31 cellular contexts compared by ENCODE assay signal in the genomic region with DNA sequence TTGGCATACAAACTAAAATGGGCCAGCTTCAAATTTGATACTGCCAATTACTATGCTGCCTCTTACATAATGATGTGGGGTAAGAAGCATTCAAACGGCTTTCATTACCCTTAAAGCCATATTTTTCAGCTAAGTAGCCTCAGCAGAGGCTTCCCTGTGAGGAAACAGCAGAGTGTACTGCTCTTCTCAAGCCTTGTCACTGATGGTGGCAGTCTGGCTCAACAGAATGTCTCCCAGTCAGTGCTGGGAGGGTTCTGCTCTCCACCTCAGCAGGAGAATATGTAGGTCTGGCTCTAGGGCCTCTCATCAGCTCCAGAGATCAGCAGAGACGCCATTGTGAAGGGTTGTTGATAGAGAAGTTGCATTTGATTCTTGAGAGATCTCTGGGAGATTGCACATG.
"Had no signal": no experiment of that assay in that cellular context is flagged by ENCODE, and none has a peak within 500 bp of the region (broad histone marks: within the 10 kb centered on the region; RNA-seq: fewer than 3 reads in every experiment).

No MANE protein-coding gene starts in this region.

- H3K9me3 ChIP-seq: adrenal gland, breast epithelium, colonic mucosa, esophagus squamous epithelium, gastrocnemius medialis, heart left ventricle had no signal

- H3K4me3 ChIP-seq: adrenal gland, breast epithelium, cardiac muscle cell, colonic mucosa, esophagus squamous epithelium, gastrocnemius medialis, heart left ventricle had no signal

- H3K27me3 ChIP-seq: cardiac muscle cell, colonic mucosa, foreskin keratinocyte had no signal

- ATAC-seq: activated CD4-positive, alpha-beta T cell treated with anti-CD3 and anti-CD28 coated beads for 36 hours; activated CD8-positive, alpha-beta memory T cell treated with anti-CD3 and anti-CD28 coated beads, Interleukin-2, amount 10 ng/mL, durations not matched to agents 7 days and 5 days; activated CD8-positive, alpha-beta T cell treated with anti-CD3 and anti-CD28 coated beads, Interleukin-2, amount 10 ng/mL, durations not matched to agents 7 days and 5 days; activated naive CD8-positive, alpha-beta T cell treated with anti-CD3 and anti-CD28 coated beads, Interleukin-2, amount 50 U/mL, for 24 hours; foreskin keratinocyte; gastrocnemius medialis; heart left ventricle had no signal

- H3K4me1 ChIP-seq: adrenal gland, breast epithelium, colonic mucosa, esophagus squamous epithelium, foreskin keratinocyte, gastrocnemius medialis, heart left ventricle had no signal

- DNase-seq: activated CD4-positive, alpha-beta memory T cell treated with anti-CD3 and anti-CD28 coated beads for 36 hours; activated CD4-positive, alpha-beta T cell treated with anti-CD3 and anti-CD28 coated beads for 36 hours; activated CD4-positive, alpha-beta T cell treated with anti-CD3 and anti-CD28 coated beads, Interleukin-2, amount 10 ng/mL, durations not matched to agents 24 days and 14 days; activated CD4-positive, CD25-positive, alpha-beta regulatory T cell; activated CD4-positive, CD25-positive, alpha-beta regulatory T cell treated with anti-CD3 and anti-CD28 coated beads, Interleukin-2, amount 50 U/mL, for 72 hours; activated CD8-positive, alpha-beta memory T cell treated with anti-CD3 and anti-CD28 coated beads, Interleukin-2, amount 10 ng/mL, durations not matched to agents 7 days and 5 days; activated CD8-positive, alpha-beta memory T cell treated with anti-CD3 and anti-CD28 coated beads, Interleukin-2, amount 50 U/mL, for 4 hours; activated CD8-positive, alpha-beta T cell treated with anti-CD3 and anti-CD28 coated beads, Interleukin-2, amount 10 ng/mL, durations not matched to agents 7 days and 5 days; activated effector memory CD4-positive, alpha-beta T cell treated with anti-CD3 and anti-CD28 coated beads, Interleukin-2, amount 50 U/mL, for 16 hours; activated naive CD4-positive, alpha-beta T cell treated with anti-CD3 and anti-CD28 coated beads for 36 hours; activated naive CD8-positive, alpha-beta T cell treated with anti-CD3 and anti-CD28 coated beads for 36 hours; activated naive CD8-positive, alpha-beta T cell treated with anti-CD3 and anti-CD28 coated beads, Interleukin-2, amount 50 U/mL, for 24 hours; activated T-cell treated with anti-CD3 and anti-CD28 coated beads, Interleukin-2, amount 50 U/mL, for 1 hour; activated T-cell treated with anti-CD3 and anti-CD28 coated beads, Interleukin-2, amount 50 U/mL, for 48 hours; adrenal gland; amygdala; aorta; central memory CD4-positive, alpha-beta T cell; cerebellar nuclear complex; colonic mucosa; effector CD8-positive, alpha-beta T cell; esophagus squamous epithelium; foreskin keratinocyte; gastrocnemius medialis; glutamatergic neuron; heart left ventricle; T-helper 2 cell had no signal

- H3K36me3 ChIP-seq: adrenal gland, breast epithelium, cardiac muscle cell, colonic mucosa, esophagus squamous epithelium, gastrocnemius medialis, heart left ventricle had no signal

- FAIRE-seq: endometrium had no signal

- H3K27ac ChIP-seq: adrenal gland, breast epithelium, cardiac muscle cell, colonic mucosa, epithelial cell of prostate, esophagus squamous epithelium, foreskin keratinocyte, gastrocnemius medialis, heart left ventricle had no signal
